In the genomic region with DNA sequence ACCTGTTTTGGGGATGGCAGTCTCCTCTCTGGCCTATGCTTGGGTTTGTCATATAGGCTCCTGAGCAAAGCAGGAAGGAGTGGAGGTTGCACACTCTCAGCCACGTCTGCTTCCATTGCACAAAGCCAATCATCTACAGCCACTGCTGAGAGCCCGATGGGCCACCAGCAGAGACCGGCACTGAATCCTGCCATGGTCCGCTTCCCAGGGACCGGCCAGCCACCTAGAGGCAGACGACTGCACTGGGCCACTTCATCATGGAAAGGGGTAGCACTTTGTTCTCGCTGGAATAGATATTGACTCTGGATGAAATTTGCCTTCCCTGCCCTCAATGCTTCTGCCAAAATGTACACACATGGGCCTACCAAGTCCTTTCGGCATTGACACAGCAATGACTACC, we compare ENCODE assay signal across 3 cellular contexts.
TF ChIP-seq lines count a peak whose summit lies in the region.

No MANE protein-coding gene starts in this region.

TF ChIP-seq in GM23338, 12 proteins besides CTCF, POLR2A, EP300 and RAD21:
- TF ChIP-seq ZNF114 (CRISPR knock-in tag; IDR thresholded peaks at IDR 0.05): no peak
- TF ChIP-seq POLR2AphosphoS5 (IDR thresholded peaks at IDR 0.05; ENCODE audit: low read depth): no peak
- TF ChIP-seq CREB1 (CRISPR knock-in tag; IDR thresholded peaks at IDR 0.05; ENCODE audit: low read depth): no peak
- no peak for TF ChIP-seq ZNF331 (CRISPR knock-in tag; IDR thresholded peaks at IDR 0.05; ENCODE audit: low read depth)
- no peak for TF ChIP-seq JUNB (IDR thresholded peaks at IDR 0.05; ENCODE audit: unreplicated experiment)
- TF ChIP-seq EZH2 (IDR thresholded peaks at IDR 0.05; ENCODE audit: low read depth, unreplicated experiment): no peak

TF ChIP-seq in WTC11, 78 proteins besides CTCF, POLR2A, EP300 and RAD21 (continues in another document):
- no peak for TF ChIP-seq ZNF232 (CRISPR knock-in tag; IDR thresholded peaks at IDR 0.05)
- TF ChIP-seq CBFB (CRISPR knock-in tag; IDR thresholded peaks at IDR 0.05; ENCODE audit: low read depth): no peak
- no peak for TF ChIP-seq SMAD3 (CRISPR knock-in tag; IDR thresholded peaks at IDR 0.05; ENCODE audit: borderline replicate concordance)
- TF ChIP-seq, protein P1, sequence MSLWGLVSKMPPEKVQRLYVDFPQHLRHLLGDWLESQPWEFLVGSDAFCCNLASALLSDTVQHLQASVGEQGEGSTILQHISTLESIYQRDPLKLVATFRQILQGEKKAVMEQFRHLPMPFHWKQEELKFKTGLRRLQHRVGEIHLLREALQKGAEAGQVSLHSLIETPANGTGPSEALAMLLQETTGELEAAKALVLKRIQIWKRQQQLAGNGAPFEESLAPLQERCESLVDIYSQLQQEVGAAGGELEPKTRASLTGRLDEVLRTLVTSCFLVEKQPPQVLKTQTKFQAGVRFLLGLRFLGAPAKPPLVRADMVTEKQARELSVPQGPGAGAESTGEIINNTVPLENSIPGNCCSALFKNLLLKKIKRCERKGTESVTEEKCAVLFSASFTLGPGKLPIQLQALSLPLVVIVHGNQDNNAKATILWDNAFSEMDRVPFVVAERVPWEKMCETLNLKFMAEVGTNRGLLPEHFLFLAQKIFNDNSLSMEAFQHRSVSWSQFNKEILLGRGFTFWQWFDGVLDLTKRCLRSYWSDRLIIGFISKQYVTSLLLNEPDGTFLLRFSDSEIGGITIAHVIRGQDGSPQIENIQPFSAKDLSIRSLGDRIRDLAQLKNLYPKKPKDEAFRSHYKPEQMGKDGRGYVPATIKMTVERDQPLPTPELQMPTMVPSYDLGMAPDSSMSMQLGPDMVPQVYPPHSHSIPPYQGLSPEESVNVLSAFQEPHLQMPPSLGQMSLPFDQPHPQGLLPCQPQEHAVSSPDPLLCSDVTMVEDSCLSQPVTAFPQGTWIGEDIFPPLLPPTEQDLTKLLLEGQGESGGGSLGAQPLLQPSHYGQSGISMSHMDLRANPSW (CRISPR knock-in tag; conservative IDR thresholded peaks at IDR 0.05; ENCODE audit: low read depth): no peak
- no peak for TF ChIP-seq HMGA2 (CRISPR knock-in tag; IDR thresholded peaks at IDR 0.05)
- TF ChIP-seq, protein P2, sequence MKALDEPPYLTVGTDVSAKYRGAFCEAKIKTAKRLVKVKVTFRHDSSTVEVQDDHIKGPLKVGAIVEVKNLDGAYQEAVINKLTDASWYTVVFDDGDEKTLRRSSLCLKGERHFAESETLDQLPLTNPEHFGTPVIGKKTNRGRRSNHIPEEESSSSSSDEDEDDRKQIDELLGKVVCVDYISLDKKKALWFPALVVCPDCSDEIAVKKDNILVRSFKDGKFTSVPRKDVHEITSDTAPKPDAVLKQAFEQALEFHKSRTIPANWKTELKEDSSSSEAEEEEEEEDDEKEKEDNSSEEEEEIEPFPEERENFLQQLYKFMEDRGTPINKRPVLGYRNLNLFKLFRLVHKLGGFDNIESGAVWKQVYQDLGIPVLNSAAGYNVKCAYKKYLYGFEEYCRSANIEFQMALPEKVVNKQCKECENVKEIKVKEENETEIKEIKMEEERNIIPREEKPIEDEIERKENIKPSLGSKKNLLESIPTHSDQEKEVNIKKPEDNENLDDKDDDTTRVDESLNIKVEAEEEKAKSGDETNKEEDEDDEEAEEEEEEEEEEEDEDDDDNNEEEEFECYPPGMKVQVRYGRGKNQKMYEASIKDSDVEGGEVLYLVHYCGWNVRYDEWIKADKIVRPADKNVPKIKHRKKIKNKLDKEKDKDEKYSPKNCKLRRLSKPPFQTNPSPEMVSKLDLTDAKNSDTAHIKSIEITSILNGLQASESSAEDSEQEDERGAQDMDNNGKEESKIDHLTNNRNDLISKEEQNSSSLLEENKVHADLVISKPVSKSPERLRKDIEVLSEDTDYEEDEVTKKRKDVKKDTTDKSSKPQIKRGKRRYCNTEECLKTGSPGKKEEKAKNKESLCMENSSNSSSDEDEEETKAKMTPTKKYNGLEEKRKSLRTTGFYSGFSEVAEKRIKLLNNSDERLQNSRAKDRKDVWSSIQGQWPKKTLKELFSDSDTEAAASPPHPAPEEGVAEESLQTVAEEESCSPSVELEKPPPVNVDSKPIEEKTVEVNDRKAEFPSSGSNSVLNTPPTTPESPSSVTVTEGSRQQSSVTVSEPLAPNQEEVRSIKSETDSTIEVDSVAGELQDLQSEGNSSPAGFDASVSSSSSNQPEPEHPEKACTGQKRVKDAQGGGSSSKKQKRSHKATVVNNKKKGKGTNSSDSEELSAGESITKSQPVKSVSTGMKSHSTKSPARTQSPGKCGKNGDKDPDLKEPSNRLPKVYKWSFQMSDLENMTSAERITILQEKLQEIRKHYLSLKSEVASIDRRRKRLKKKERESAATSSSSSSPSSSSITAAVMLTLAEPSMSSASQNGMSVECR (CRISPR knock-in tag; IDR thresholded peaks at IDR 0.05; ENCODE audit: borderline replicate concordance): no peak
- no peak for TF ChIP-seq PREB (CRISPR knock-in tag; IDR thresholded peaks at IDR 0.05; ENCODE audit: borderline replicate concordance)
- TF ChIP-seq FOXJ3 (CRISPR knock-in tag; IDR thresholded peaks at IDR 0.05; ENCODE audit: borderline replicate concordance): no peak
- no peak for TF ChIP-seq EMX1 (CRISPR knock-in tag; IDR thresholded peaks at IDR 0.05)
- no peak for TF ChIP-seq ZNF416 (CRISPR knock-in tag; IDR thresholded peaks at IDR 0.05)
- TF ChIP-seq ETV6 (CRISPR knock-in tag; IDR thresholded peaks at IDR 0.05): no peak
- TF ChIP-seq, protein P3, sequence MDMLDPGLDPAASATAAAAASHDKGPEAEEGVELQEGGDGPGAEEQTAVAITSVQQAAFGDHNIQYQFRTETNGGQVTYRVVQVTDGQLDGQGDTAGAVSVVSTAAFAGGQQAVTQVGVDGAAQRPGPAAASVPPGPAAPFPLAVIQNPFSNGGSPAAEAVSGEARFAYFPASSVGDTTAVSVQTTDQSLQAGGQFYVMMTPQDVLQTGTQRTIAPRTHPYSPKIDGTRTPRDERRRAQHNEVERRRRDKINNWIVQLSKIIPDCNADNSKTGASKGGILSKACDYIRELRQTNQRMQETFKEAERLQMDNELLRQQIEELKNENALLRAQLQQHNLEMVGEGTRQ (CRISPR knock-in tag; IDR thresholded peaks at IDR 0.05): no peak
- no peak for TF ChIP-seq RORB (CRISPR knock-in tag; IDR thresholded peaks at IDR 0.05)
- no peak for TF ChIP-seq ZNF138 (CRISPR knock-in tag; conservative IDR thresholded peaks at IDR 0.05)

TF ChIP-seq in H1, 55 proteins besides CTCF, POLR2A, EP300 and RAD21:
- TF ChIP-seq CTBP2 (IDR thresholded peaks at IDR 0.05; ENCODE audit: borderline replicate concordance, insufficient read depth, insufficient read length, low read length) (no peak), YY1 (IDR thresholded peaks at IDR 0.05; ENCODE audit: low read depth, low read length) (no peak), EZH2 (IDR thresholded peaks at IDR 0.05; ENCODE audit: low read depth, low read length, severe bottlenecking) (no peak), KDM1A (IDR thresholded peaks at IDR 0.05; ENCODE audit: borderline replicate concordance, low read length) (no peak), POLR2AphosphoS5 (IDR thresholded peaks at IDR 0.05; ENCODE audit: low read depth, low read length) (no peak), TEAD4 (IDR thresholded peaks at IDR 0.05; ENCODE audit: low read depth, low read length) (no peak), BCL11A (IDR thresholded peaks at IDR 0.05; ENCODE audit: low read depth in 2 of 2, low read length in 2 of 2) (no peak), FOSL1 (IDR thresholded peaks at IDR 0.05; ENCODE audit: insufficient read depth, low read depth, low read length) (no peak), SP2 (IDR thresholded peaks at IDR 0.05; ENCODE audit: low read length) (no peak), EGR1 (IDR thresholded peaks at IDR 0.05; ENCODE audit: borderline replicate concordance, low read depth, low read length) (no peak), CHD7 (IDR thresholded peaks at IDR 0.05; ENCODE audit: insufficient replicate concordance, low read length) (no peak), GTF2F1 (IDR thresholded peaks at IDR 0.05; ENCODE audit: borderline replicate concordance, low read depth, low read length) (no peak), HDAC2 (IDR thresholded peaks at IDR 0.05; ENCODE audit: borderline replicate concordance in 1 of 2, low read depth in 2 of 2, low read length in 2 of 2) (no peak), CBX8 (IDR thresholded peaks at IDR 0.05; ENCODE audit: borderline replicate concordance, low read depth, low read length) (no peak)
- TF ChIP-seq, protein P4, sequence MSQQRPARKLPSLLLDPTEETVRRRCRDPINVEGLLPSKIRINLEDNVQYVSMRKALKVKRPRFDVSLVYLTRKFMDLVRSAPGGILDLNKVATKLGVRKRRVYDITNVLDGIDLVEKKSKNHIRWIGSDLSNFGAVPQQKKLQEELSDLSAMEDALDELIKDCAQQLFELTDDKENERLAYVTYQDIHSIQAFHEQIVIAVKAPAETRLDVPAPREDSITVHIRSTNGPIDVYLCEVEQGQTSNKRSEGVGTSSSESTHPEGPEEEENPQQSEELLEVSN (IDR thresholded peaks at IDR 0.05): no peak
